In genomic region chr20:62120365-62120762, GRCh38 we compare ENCODE assay signal across 1 cellular context.
TF ChIP-seq lines count a peak whose summit lies in the region.

No MANE protein-coding gene starts in this region.

TF ChIP-seq in HepG2, 621 proteins besides CTCF, POLR2A, EP300 and RAD21 (continued from another document):
- TF ChIP-seq DPF2 (CRISPR knock-in tag; IDR thresholded peaks at IDR 0.05; ENCODE audit: borderline replicate concordance, low read depth) = no peak
- no peak for TF ChIP-seq ZSCAN31 (CRISPR knock-in tag; IDR thresholded peaks at IDR 0.05; ENCODE audit: low read depth)
- TF ChIP-seq ZNF256 (CRISPR knock-in tag; conservative IDR thresholded peaks at IDR 0.05) = no peak
- TF ChIP-seq PHF21A (CRISPR knock-in tag; IDR thresholded peaks at IDR 0.05) = no peak
- TF ChIP-seq ZNF772 (CRISPR knock-in tag; IDR thresholded peaks at IDR 0.05) = no peak
- TF ChIP-seq, protein P1, sequence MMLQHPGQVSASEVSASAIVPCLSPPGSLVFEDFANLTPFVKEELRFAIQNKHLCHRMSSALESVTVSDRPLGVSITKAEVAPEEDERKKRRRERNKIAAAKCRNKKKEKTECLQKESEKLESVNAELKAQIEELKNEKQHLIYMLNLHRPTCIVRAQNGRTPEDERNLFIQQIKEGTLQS (CRISPR knock-in tag; IDR thresholded peaks at IDR 0.05) = no peak
